ENCODE assay signal across 2 cellular contexts in the genomic region with DNA sequence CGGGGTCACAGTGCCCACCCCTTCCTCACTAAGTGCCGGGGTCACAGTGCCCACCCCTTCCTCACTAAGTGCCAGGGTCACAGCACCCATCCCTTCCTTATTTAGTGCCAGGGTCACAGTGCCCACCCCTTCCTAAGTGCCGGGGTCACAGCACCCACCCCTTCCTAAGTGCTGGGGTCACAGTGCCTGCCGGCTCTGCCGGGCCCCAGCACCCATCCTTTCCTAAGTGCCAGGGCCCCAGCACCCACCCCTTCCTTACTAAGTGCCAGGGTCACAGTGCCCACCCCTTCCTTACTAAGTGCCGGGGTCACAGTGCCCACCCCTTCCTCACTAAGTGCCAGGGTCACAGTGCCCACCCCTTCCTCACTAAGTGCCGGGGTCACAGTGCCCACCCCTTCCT. TPM values are rescaled to one million over a fixed set of nuclear protein-coding genes. Genes with fewer than 3 reads are reported as not detected.
"Had no signal": no experiment of that assay in that cellular context is flagged by ENCODE, and none has a peak within 500 bp of the region (broad histone marks: within the 10 kb centered on the region; RNA-seq: fewer than 3 reads in every experiment).

No MANE protein-coding gene starts in this region.

RNA-seq across cellular contexts. Expression of gene ZDHHC11B, which starts 56.5 kb away (rescaled TPM):
- total RNA-seq: SJSA1 had no signal
- polyA plus RNA-seq: SK-N-SH had no signal
